Comparison of ENCODE assay signal across 8 cellular contexts in the genomic region with DNA sequence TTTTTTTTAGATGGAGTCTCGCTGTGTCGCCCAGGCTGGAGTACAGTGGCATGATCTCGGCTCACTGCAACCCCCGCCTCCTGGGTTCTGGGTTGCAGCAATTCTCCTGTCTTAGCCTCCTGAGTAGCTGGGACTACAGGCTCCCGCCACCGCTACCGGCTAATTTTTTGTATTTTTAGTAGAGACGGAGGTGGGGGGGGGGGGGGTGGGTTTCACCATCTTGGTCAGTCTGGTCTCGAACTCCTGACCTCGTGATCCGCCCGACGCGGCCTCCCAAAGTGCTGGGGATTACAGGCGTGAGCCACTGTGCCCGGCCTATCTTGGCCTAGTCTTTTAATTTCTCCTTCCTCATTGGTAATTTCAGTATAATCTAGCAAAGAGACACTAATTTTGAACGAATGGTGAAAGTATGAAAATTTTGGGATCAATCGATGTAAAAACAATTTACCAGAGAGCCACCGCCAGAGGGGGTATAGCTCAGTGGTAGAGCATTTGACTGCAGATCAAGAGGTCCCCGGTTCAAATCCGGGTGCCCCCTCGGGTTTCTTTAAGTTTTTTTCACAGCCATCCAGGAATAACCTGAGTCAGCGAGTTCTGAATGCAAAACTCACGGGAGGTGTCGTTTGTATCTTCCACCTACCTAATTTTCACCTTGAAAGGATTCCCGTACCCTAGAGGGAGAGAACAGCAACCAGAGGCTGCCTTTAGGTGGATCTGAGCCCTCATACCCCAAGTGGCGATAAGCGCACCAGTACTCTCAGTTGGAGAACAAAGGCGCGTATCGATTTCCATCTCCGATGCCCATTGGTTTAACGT. TPM values are rescaled to one million over a fixed set of nuclear protein-coding genes. Genes with fewer than 3 reads are reported as not detected.
DNase-seq lines count a peak whose midpoint lies in the region; ATAC-seq, FAIRE-seq and TF ChIP-seq lines count a peak whose summit lies in the region.

No MANE protein-coding gene starts in this region.

- peaks cover 35% of the 10 kb centered on the region for H3K4me1 ChIP-seq in skeletal muscle satellite cell (ENCODE audit: control insufficient read depth, insufficient read depth, low read length)

- no peaks in the 10 kb centered on the region for H3K9me3 ChIP-seq in SK-N-MC (ENCODE audit: low read depth, low read length)
- no peaks in the 10 kb centered on the region for H3K9me3 ChIP-seq in skeletal muscle satellite cell (replicated peaks; ENCODE audit: low read length)

- ATAC-seq in GM21360 (IDR thresholded peaks at IDR 0.05; ENCODE audit: unreplicated experiment) (no peak), HG03432 (IDR thresholded peaks at IDR 0.05; ENCODE audit: unreplicated experiment) (no peak)

- peak overlapping the region; percentile 87 for H3K9ac ChIP-seq in SK-N-MC (ENCODE audit: insufficient read length)
- H3K9ac ChIP-seq in skeletal muscle satellite cell (ENCODE audit: low read depth, low read length): no peak overlapping the region

- FAIRE-seq in D721Med (lab: Jason Lieb, UNC): no peak

- H3K4me2 ChIP-seq in skeletal muscle satellite cell (ENCODE audit: low read length): peak overlapping the region; percentile 99

- H3K36me3 ChIP-seq in SK-N-MC (ENCODE audit: insufficient read depth, low read length) (no peaks in the 10 kb centered on the region), skeletal muscle satellite cell (ENCODE audit: insufficient read depth, low read length) (peaks cover 11% of the 10 kb centered on the region)

- DNase-seq in D721Med (ENCODE audit: insufficient read length, low spot score): no peak
- DNase-seq in LNCaP clone FGC (ENCODE audit: low read depth): no peak
- peak; percentile 62 for DNase-seq in SK-N-MC (ENCODE audit: low read depth, low spot score)
- DNase-seq in amniotic stem cell (lab: John Stamatoyannopoulos, UW): peak; percentile 29

- peak overlapping the region; percentile 17; the same call in 1 of the 2 replicates for H3K4me3 ChIP-seq in LNCaP clone FGC (ENCODE audit: low read depth, low read length)
- peak overlapping the region; percentile 100 for H3K4me3 ChIP-seq in SK-N-MC
- peak overlapping the region; percentile 91 for H3K4me3 ChIP-seq in iPS-11a (ENCODE audit: low read depth, low read length)
- peak overlapping the region; percentile 100 for H3K4me3 ChIP-seq in skeletal muscle satellite cell (ENCODE audit: low read length)

- TF ChIP-seq CTCF in D721Med (IDR thresholded peaks at IDR 0.05; ENCODE audit: insufficient read depth, missing control alignments): peak; percentile 27
- TF ChIP-seq CTCF in LNCaP clone FGC (IDR thresholded peaks at IDR 0.05; ENCODE audit: control insufficient read depth, extremely low read depth, insufficient read depth): 0 out of 2 replicates have a peak, but pooled peaks have one; percentile 13

- no peaks in the 10 kb centered on the region for H3K27me3 ChIP-seq in skeletal muscle satellite cell (ENCODE audit: control insufficient read depth, insufficient read depth, low read length)

- peak overlapping the region; percentile 87 for H3K27ac ChIP-seq in SK-N-MC

RNA-seq across cellular contexts. Expression of a gene that starts 2.5 kb away (rescaled TPM):
- total RNA-seq in skeletal muscle satellite cell (2012; rRNA removed): 172 and 203 TPM in 2 replicates

RNA-seq across cellular contexts. Expression of a gene that starts 13.9 kb away (rescaled TPM):
- total RNA-seq in skeletal muscle satellite cell (2012; rRNA removed): 1,089 and 1,655 TPM in 2 replicates

RNA-seq across cellular contexts. Expression of a gene that starts 42.3 kb away (rescaled TPM):
- total RNA-seq in skeletal muscle satellite cell (2012; rRNA removed): 7.9 TPM in 2 replicates

Comparison
In these comparisons a context has a peak if more than half of its experiments do, and no peak if none do; other contexts are left out.
1. DNase-seq: peak in SK-N-MC (single experiment) and amniotic stem cell (single experiment); none in D721Med (single experiment) and LNCaP clone FGC (single experiment).
2. H3K4me3 ChIP-seq: peak in every context shown above with its lines; median percentile 100 in SK-N-MC; 100 in skeletal muscle satellite cell; 91 in iPS-11a; 17 in LNCaP clone FGC.